1 cellular context compared by ENCODE assay signal in the genomic region with DNA sequence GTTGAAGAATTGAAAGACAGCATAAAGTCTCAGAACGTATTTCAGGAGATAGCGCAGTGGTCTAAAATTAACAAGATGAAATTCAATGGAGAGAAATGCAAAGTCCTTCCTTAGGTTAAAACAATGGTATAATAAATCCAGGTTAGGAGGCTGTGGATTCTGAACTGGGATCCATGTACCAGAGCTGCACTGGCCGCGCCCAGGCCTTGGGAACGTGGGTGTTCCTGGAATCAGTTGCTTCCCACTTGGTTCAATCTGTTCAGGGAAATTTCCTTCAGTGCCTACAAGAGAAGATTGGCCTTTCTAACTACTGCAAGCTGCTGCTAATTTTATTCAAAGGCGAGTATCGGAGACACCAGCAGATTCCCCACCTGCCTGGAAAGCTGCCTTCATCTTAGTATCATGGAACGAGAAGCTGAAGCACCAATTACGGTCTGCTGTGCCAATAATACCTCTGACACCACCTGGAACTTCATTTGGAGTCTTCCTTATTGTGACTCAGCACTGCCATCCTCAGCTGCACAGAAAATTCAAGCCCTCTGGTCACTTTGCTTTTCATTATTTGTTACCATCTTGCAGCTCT.
TF ChIP-seq lines count a peak whose summit lies in the region.

No MANE protein-coding gene starts in this region.

TF ChIP-seq in GM23338, 12 proteins besides CTCF, POLR2A, EP300 and RAD21 (continued from another document):
- TF ChIP-seq, protein P1, sequence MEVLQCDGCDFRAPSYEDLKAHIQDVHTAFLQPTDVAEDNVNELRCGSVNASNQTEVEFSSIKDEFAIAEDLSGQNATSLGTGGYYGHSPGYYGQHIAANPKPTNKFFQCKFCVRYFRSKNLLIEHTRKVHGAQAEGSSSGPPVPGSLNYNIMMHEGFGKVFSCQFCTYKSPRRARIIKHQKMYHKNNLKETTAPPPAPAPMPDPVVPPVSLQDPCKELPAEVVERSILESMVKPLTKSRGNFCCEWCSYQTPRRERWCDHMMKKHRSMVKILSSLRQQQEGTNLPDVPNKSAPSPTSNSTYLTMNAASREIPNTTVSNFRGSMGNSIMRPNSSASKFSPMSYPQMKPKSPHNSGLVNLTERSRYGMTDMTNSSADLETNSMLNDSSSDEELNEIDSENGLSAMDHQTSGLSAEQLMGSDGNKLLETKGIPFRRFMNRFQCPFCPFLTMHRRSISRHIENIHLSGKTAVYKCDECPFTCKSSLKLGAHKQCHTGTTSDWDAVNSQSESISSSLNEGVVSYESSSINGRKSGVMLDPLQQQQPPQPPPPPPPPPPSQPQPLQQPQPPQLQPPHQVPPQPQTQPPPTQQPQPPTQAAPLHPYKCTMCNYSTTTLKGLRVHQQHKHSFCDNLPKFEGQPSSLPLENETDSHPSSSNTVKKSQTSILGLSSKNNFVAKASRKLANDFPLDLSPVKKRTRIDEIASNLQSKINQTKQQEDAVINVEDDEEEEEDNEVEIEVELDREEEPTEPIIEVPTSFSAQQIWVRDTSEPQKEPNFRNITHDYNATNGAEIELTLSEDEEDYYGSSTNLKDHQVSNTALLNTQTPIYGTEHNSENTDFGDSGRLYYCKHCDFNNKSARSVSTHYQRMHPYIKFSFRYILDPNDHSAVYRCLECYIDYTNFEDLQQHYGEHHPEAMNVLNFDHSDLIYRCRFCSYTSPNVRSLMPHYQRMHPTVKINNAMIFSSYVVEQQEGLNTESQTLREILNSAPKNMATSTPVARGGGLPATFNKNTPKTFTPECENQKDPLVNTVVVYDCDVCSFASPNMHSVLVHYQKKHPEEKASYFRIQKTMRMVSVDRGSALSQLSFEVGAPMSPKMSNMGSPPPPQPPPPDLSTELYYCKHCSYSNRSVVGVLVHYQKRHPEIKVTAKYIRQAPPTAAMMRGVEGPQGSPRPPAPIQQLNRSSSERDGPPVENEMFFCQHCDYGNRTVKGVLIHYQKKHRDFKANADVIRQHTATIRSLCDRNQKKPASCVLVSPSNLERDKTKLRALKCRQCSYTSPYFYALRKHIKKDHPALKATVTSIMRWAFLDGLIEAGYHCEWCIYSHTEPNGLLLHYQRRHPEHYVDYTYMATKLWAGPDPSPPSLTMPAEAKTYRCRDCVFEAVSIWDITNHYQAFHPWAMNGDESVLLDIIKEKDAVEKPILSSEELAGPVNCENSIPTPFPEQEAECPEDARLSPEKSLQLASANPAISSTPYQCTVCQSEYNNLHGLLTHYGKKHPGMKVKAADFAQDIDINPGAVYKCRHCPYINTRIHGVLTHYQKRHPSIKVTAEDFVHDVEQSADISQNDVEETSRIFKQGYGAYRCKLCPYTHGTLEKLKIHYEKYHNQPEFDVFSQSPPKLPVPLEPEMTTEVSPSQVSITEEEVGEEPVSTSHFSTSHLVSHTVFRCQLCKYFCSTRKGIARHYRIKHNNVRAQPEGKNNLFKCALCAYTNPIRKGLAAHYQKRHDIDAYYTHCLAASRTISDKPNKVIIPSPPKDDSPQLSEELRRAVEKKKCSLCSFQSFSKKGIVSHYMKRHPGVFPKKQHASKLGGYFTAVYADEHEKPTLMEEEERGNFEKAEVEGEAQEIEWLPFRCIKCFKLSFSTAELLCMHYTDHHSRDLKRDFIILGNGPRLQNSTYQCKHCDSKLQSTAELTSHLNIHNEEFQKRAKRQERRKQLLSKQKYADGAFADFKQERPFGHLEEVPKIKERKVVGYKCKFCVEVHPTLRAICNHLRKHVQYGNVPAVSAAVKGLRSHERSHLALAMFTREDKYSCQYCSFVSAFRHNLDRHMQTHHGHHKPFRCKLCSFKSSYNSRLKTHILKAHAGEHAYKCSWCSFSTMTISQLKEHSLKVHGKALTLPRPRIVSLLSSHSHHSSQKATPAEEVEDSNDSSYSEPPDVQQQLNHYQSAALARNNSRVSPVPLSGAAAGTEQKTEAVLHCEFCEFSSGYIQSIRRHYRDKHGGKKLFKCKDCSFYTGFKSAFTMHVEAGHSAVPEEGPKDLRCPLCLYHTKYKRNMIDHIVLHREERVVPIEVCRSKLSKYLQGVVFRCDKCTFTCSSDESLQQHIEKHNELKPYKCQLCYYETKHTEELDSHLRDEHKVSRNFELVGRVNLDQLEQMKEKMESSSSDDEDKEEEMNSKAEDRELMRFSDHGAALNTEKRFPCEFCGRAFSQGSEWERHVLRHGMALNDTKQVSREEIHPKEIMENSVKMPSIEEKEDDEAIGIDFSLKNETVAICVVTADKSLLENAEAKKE (CRISPR knock-in tag; IDR thresholded peaks at IDR 0.05): no peak
- TF ChIP-seq EZH2 (IDR thresholded peaks at IDR 0.05; ENCODE audit: low read depth, unreplicated experiment): no peak
TF ChIP-seq in GM23338: peak in this region for 0.
